8 cellular contexts compared by ENCODE assay signal in the genomic region with DNA sequence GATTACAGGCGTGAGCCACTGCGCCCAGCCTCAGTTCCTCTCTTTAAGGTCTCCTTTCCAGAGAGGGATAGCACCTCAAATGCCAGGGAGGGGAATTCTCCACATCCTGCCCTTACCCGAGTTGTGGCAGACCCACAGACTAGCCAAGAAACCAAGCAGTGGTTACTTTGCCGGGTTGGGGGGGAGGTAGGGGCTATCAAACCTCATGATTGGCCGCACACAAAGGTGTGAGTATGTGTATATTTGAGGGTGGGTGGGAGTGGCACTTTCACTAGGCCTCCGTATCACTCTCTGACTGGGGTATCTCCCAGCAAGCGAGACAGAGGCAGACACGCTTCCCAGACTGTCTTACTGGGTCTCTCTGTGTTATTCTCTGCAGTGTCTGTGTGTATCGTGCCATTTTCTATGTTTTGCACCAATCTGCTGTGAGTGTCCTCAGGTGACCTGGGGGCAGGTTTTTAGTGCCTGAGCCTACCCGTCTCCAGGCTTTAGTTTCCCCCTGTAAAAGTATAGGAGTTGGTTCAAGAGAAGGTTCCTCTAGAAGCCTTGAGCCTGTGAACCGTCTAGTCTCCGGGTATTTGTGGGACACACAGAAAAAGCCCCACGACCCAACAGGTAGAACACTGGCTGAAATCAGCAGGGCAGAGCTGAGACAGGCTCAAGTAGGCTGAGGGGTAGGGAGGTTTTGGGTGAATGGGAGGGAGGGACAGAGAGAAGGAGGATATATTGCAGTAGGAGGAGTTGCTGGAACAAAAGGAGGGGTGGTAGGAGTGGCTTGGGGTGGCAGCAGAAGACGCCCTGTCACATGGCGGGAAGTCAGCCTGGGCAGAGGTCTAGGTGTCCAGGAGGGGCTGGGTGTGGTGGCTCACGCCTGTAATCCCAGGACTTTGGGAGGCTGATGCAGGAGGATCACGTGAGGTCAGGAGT. TPM values are rescaled to one million over a fixed set of nuclear protein-coding genes. Genes with fewer than 3 reads are reported as not detected.
DNase-seq lines count a peak whose midpoint lies in the region; ATAC-seq lines count a peak whose summit lies in the region.

No MANE protein-coding gene starts in this region.

- H3K9me3 ChIP-seq in skeletal muscle satellite cell (replicated peaks; ENCODE audit: low read length), result no peaks in the 10 kb centered on the region

- peaks cover 97% of the 10 kb centered on the region for H3K4me1 ChIP-seq in skeletal muscle satellite cell (ENCODE audit: control insufficient read depth, insufficient read depth, low read length)

- intact Hi-C loops in activated CD4-positive, alpha-beta T cell treated with anti-CD3 and anti-CD28 coated beads, Interleukin-2, amount 10 ng/mL, durations not matched to agents 24 days and 14 days (cut with micrococcal nuclease), result no loop called here

- H3K36me3 Mint-ChIP-seq in activated CD4-positive, alpha-beta T cell treated with anti-CD3 and anti-CD28 coated beads, Interleukin-2, amount 10 ng/mL, durations not matched to agents 24 days and 14 days (ENCODE audit: low read depth), result no peaks in the 10 kb centered on the region
- peaks cover 2% of the 10 kb centered on the region for H3K36me3 Mint-ChIP-seq in T-helper 2 cell treated with Interferon-gamma antibody and Interleukin-4, amounts not matched to agents 5 μg/mL and 100 μg/mL, for 36 hours (ENCODE audit: low read depth)

- ATAC-seq in GM21526 (IDR thresholded peaks at IDR 0.05; ENCODE audit: low FRiP score, unreplicated experiment), result no peak

- H3K9ac ChIP-seq in skeletal muscle satellite cell (ENCODE audit: low read depth, low read length), result peak overlapping the region; percentile 87

- H3K27ac Mint-ChIP-seq in activated CD4-positive, alpha-beta T cell treated with anti-CD3 and anti-CD28 coated beads, Interleukin-2, amount 10 ng/mL, durations not matched to agents 24 days and 14 days, result peak overlapping the region; percentile 66
- H3K27ac Mint-ChIP-seq in T-helper 2 cell treated with Interferon-gamma antibody and Interleukin-4, amounts not matched to agents 5 μg/mL and 100 μg/mL, for 36 hours, result peak overlapping the region; percentile 86

- H3K4me3 Mint-ChIP-seq in activated CD4-positive, alpha-beta T cell treated with anti-CD3 and anti-CD28 coated beads, Interleukin-2, amount 10 ng/mL, durations not matched to agents 24 days and 14 days, result no peak overlapping the region
- peak overlapping the region; percentile 63 for H3K4me3 Mint-ChIP-seq in T-helper 2 cell treated with Interferon-gamma antibody and Interleukin-4, amounts not matched to agents 5 μg/mL and 100 μg/mL, for 36 hours

- H3K36me3 ChIP-seq in skeletal muscle satellite cell (ENCODE audit: insufficient read depth, low read length), result peaks cover 32% of the 10 kb centered on the region

- H3K9me3 Mint-ChIP-seq in activated CD4-positive, alpha-beta T cell treated with anti-CD3 and anti-CD28 coated beads, Interleukin-2, amount 10 ng/mL, durations not matched to agents 24 days and 14 days, result no peaks in the 10 kb centered on the region
- H3K9me3 Mint-ChIP-seq in T-helper 2 cell treated with Interferon-gamma antibody and Interleukin-4, amounts not matched to agents 5 μg/mL and 100 μg/mL, for 36 hours, result no peaks in the 10 kb centered on the region

- peak overlapping the region; percentile 70 for H3K4me2 ChIP-seq in skeletal muscle satellite cell (ENCODE audit: low read length)

- peak; percentile 72 for DNase-seq in activated CD4-positive, alpha-beta T cell treated with anti-CD3 and anti-CD28 coated beads, Interleukin-2, amount 10 ng/mL, durations not matched to agents 24 days and 14 days
- no peak for DNase-seq in activated CD4-positive, alpha-beta T cell treated with anti-CD3 and anti-CD28 coated beads, Interleukin-2, amount 50 U/mL, for 4 hours
- DNase-seq in T-helper 2 cell treated with Interferon-gamma antibody and Interleukin-4, amounts not matched to agents 5 μg/mL and 100 μg/mL, for 36 hours (ENCODE audit: low spot score), result no peak
- peak; percentile 83 for DNase-seq in fibroblast of gingiva (ENCODE audit: low read depth)
- no peak for DNase-seq in NCI-H524 (lab: John Stamatoyannopoulos, UW)
- DNase-seq in activated CD4-positive, CD25-positive, alpha-beta regulatory T cell (lab: John Stamatoyannopoulos, UW), result no peak

- peaks cover 70% of the 10 kb centered on the region for H3K4me1 Mint-ChIP-seq in activated CD4-positive, alpha-beta T cell treated with anti-CD3 and anti-CD28 coated beads, Interleukin-2, amount 10 ng/mL, durations not matched to agents 24 days and 14 days
- peaks cover 76% of the 10 kb centered on the region for H3K4me1 Mint-ChIP-seq in T-helper 2 cell treated with Interferon-gamma antibody and Interleukin-4, amounts not matched to agents 5 μg/mL and 100 μg/mL, for 36 hours (ENCODE audit: low read depth)

- no peaks in the 10 kb centered on the region for H3K27me3 ChIP-seq in skeletal muscle satellite cell (ENCODE audit: control insufficient read depth, insufficient read depth, low read length)

- H3K27me3 Mint-ChIP-seq in activated CD4-positive, alpha-beta T cell treated with anti-CD3 and anti-CD28 coated beads, Interleukin-2, amount 10 ng/mL, durations not matched to agents 24 days and 14 days, result peaks cover 13% of the 10 kb centered on the region
- H3K27me3 Mint-ChIP-seq in T-helper 2 cell treated with Interferon-gamma antibody and Interleukin-4, amounts not matched to agents 5 μg/mL and 100 μg/mL, for 36 hours (ENCODE audit: low read depth), result no peaks in the 10 kb centered on the region

- H3K4me3 ChIP-seq in skeletal muscle satellite cell (ENCODE audit: low read length), result peak overlapping the region; percentile 31

RNA-seq across cellular contexts. Expression of gene LMNA, which starts 10.3 kb away (rescaled TPM):
- 105 and 110 TPM in 2 replicates for total RNA-seq in activated CD4-positive, alpha-beta T cell treated with anti-CD3 and anti-CD28 coated beads, Interleukin-2, amount 10 ng/mL, durations not matched to agents 24 days and 14 days
- 967 and 1,030 TPM in 2 replicates for total RNA-seq in skeletal muscle satellite cell (2012; rRNA removed)

RNA-seq across cellular contexts. Expression of gene SEMA4A, which starts 28.6 kb away (rescaled TPM):
- 12.1 and 12.7 TPM in 2 replicates for total RNA-seq in activated CD4-positive, alpha-beta T cell treated with anti-CD3 and anti-CD28 coated beads, Interleukin-2, amount 10 ng/mL, durations not matched to agents 24 days and 14 days
- total RNA-seq in skeletal muscle satellite cell (2012; rRNA removed), result 0.25 TPM in 1 of 2 replicates, not detected in the other

RNA-seq across cellular contexts. Expression of gene MEX3A, which starts 42.6 kb away (rescaled TPM):
- 0.24 and 0.84 TPM in 2 replicates for total RNA-seq in activated CD4-positive, alpha-beta T cell treated with anti-CD3 and anti-CD28 coated beads, Interleukin-2, amount 10 ng/mL, durations not matched to agents 24 days and 14 days
- total RNA-seq in skeletal muscle satellite cell (2012; rRNA removed), result 0.51 and 3.5 TPM in 2 replicates

Comparison
In these comparisons a context has a peak if more than half of its experiments do, and no peak if none do; other contexts are left out.
1. DNase-seq: peak in activated CD4-positive, alpha-beta T cell treated with anti-CD3 and anti-CD28 coated beads, Interleukin-2, amount 10 ng/mL, durations not matched to agents 24 days and 14 days (single experiment) and fibroblast of gingiva (single experiment); none in activated CD4-positive, alpha-beta T cell treated with anti-CD3 and anti-CD28 coated beads, Interleukin-2, amount 50 U/mL, for 4 hours (0 of 2), T-helper 2 cell treated with Interferon-gamma antibody and Interleukin-4, amounts not matched to agents 5 μg/mL and 100 μg/mL, for 36 hours (single experiment), NCI-H524 (0 of 2) and activated CD4-positive, CD25-positive, alpha-beta regulatory T cell (0 of 4).